1 cellular context compared by ENCODE assay signal in genomic region chr3:126475411-126476114, GRCh38.
A peak's percentile ranks its signal among the peaks of the same experiment; 100 is the strongest.
TF ChIP-seq lines count a peak whose summit lies in the region.

Gene ZXDC (minus strand): TSS chr3:126475891. CDS start chr3:126475865, 26 bp downstream.

TF ChIP-seq in HepG2, 621 proteins besides CTCF, POLR2A, EP300 and RAD21 (continued from another document and continues in another):
- TF ChIP-seq ZMYM4 (CRISPR knock-in tag; IDR thresholded peaks at IDR 0.05) (no peak; the same call in 1 of the 2 replicates), ZMYM3 (CRISPR knock-in tag; IDR thresholded peaks at IDR 0.05) (no peak), ZNF784 (CRISPR knock-in tag; IDR thresholded peaks at IDR 0.05; ENCODE audit: borderline replicate concordance) (no peak), ZNF451 (CRISPR knock-in tag; IDR thresholded peaks at IDR 0.05) (0 out of 2 replicates have a peak, but pooled peaks have one; percentile 52), E2F5 (CRISPR knock-in tag; conservative IDR thresholded peaks at IDR 0.05) (no peak), ZNF235 (CRISPR knock-in tag; IDR thresholded peaks at IDR 0.05; ENCODE audit: borderline replicate concordance) (no peak), NAIF1 (CRISPR knock-in tag; IDR thresholded peaks at IDR 0.05; ENCODE audit: borderline replicate concordance) (no peak), NR1H2 (CRISPR knock-in tag; IDR thresholded peaks at IDR 0.05; ENCODE audit: borderline replicate concordance, low read depth) (no peak), CSRNP2 (CRISPR knock-in tag; conservative IDR thresholded peaks at IDR 0.05; ENCODE audit: low read depth) (no peak), ZNF225 (CRISPR knock-in tag; IDR thresholded peaks at IDR 0.05) (no peak), ZNF75D (CRISPR knock-in tag; IDR thresholded peaks at IDR 0.05; ENCODE audit: borderline replicate concordance) (no peak), ZNF264 (CRISPR knock-in tag; IDR thresholded peaks at IDR 0.05) (no peak), ZFP82 (CRISPR knock-in tag; IDR thresholded peaks at IDR 0.05; ENCODE audit: borderline replicate concordance) (no peak), ZGPAT (CRISPR knock-in tag; IDR thresholded peaks at IDR 0.05) (no peak), ZNF782 (CRISPR knock-in tag; IDR thresholded peaks at IDR 0.05; ENCODE audit: borderline replicate concordance) (no peak), ZNF362 (CRISPR knock-in tag; IDR thresholded peaks at IDR 0.05; ENCODE audit: borderline replicate concordance) (no peak), MBNL3 (CRISPR knock-in tag; conservative IDR thresholded peaks at IDR 0.05) (no peak), ZNF7 (CRISPR knock-in tag; IDR thresholded peaks at IDR 0.05) (no peak), ZNF780A (CRISPR knock-in tag; IDR thresholded peaks at IDR 0.05) (no peak), KLF15 (CRISPR knock-in tag; IDR thresholded peaks at IDR 0.05; ENCODE audit: borderline replicate concordance) (no peak), CAMTA2 (CRISPR knock-in tag; IDR thresholded peaks at IDR 0.05; ENCODE audit: borderline replicate concordance) (no peak), HDAC2 (CRISPR knock-in tag; IDR thresholded peaks at IDR 0.05) (no peak), ZBTB42 (CRISPR knock-in tag; IDR thresholded peaks at IDR 0.05) (no peak), GFI1 (CRISPR knock-in tag; IDR thresholded peaks at IDR 0.05; ENCODE audit: borderline replicate concordance) (no peak), HMG20A (CRISPR knock-in tag; IDR thresholded peaks at IDR 0.05; ENCODE audit: borderline replicate concordance) (no peak), PBX2 (CRISPR knock-in tag; IDR thresholded peaks at IDR 0.05) (no peak), ZBTB8A (CRISPR knock-in tag; IDR thresholded peaks at IDR 0.05; ENCODE audit: borderline replicate concordance, low read depth) (no peak), TRAFD1 (CRISPR knock-in tag; IDR thresholded peaks at IDR 0.05; ENCODE audit: borderline replicate concordance) (no peak), ZNF749 (CRISPR knock-in tag; IDR thresholded peaks at IDR 0.05; ENCODE audit: borderline replicate concordance) (peak; percentile 33; the same call in 1 of the 2 replicates), ATRX (CRISPR knock-in tag; IDR thresholded peaks at IDR 0.05; ENCODE audit: borderline replicate concordance) (no peak), NONO (IDR thresholded peaks at IDR 0.05) (no peak), NONO (CRISPR knock-in tag; conservative IDR thresholded peaks at IDR 0.05) (peak; percentile 69; the same call in 1 of the 2 replicates), MEF2D (CRISPR knock-in tag; IDR thresholded peaks at IDR 0.05) (no peak), GATAD1 (CRISPR knock-in tag; IDR thresholded peaks at IDR 0.05) (peak; percentile 37; the same call in 1 of the 2 replicates), ZNF546 (CRISPR knock-in tag; conservative IDR thresholded peaks at IDR 0.05) (no peak), KAT2B (IDR thresholded peaks at IDR 0.05; ENCODE audit: borderline replicate concordance, low read depth, low read length) (no peak), ZNF737 (CRISPR knock-in tag; IDR thresholded peaks at IDR 0.05; ENCODE audit: borderline replicate concordance) (no peak), ZNF337 (CRISPR knock-in tag; IDR thresholded peaks at IDR 0.05; ENCODE audit: borderline replicate concordance, low read depth) (no peak), ZEB1 (IDR thresholded peaks at IDR 0.05; ENCODE audit: insufficient replicate concordance, low read depth) (no peak), ZNF281 (CRISPR knock-in tag; IDR thresholded peaks at IDR 0.05; ENCODE audit: borderline replicate concordance) (no peak), PHF20 (CRISPR knock-in tag; IDR thresholded peaks at IDR 0.05) (no peak), HNRNPL (IDR thresholded peaks at IDR 0.05; ENCODE audit: low read depth, low read length) (no peak), KDM5A (IDR thresholded peaks at IDR 0.05; ENCODE audit: borderline replicate concordance, low read length) (no peak), SMC3 (IDR thresholded peaks at IDR 0.05; ENCODE audit: low read length) (no peak), SYNCRIP (IDR thresholded peaks at IDR 0.05; ENCODE audit: insufficient read depth, low read depth, low read length) (no peak), ATM (IDR thresholded peaks at IDR 0.05; ENCODE audit: borderline replicate concordance) (no peak), ERF (CRISPR knock-in tag; IDR thresholded peaks at IDR 0.05) (no peak), DRAP1 (CRISPR knock-in tag; IDR thresholded peaks at IDR 0.05) (0 out of 2 replicates have a peak, but pooled peaks have one; percentile 11), HDAC6 (IDR thresholded peaks at IDR 0.05; ENCODE audit: low read depth, low read length) (no peak), NR2F1 (CRISPR knock-in tag; IDR thresholded peaks at IDR 0.05) (no peak), CCAR2 (optimal IDR thresholded peaks at IDR 0.05; ENCODE audit: low read depth, low read length) (no peak), ZNF414 (CRISPR knock-in tag; IDR thresholded peaks at IDR 0.05) (no peak), KLF16 (CRISPR knock-in tag; IDR thresholded peaks at IDR 0.05) (no peak), BRD4 (CRISPR knock-in tag; IDR thresholded peaks at IDR 0.05) (no peak), ZNF619 (CRISPR knock-in tag; IDR thresholded peaks at IDR 0.05) (no peak), SOX6 (IDR thresholded peaks at IDR 0.05) (no peak), SOX6 (CRISPR knock-in tag; IDR thresholded peaks at IDR 0.05) (no peak), TCF12 (IDR thresholded peaks at IDR 0.05) (no peak), TCF12 (CRISPR knock-in tag; IDR thresholded peaks at IDR 0.05) (no peak), GPN1 (CRISPR knock-in tag; IDR thresholded peaks at IDR 0.05; ENCODE audit: borderline replicate concordance) (no peak), ZFYVE20 (CRISPR knock-in tag; IDR thresholded peaks at IDR 0.05; ENCODE audit: borderline replicate concordance, low read depth) (no peak), AKAP8 (CRISPR knock-in tag; IDR thresholded peaks at IDR 0.05) (0 out of 2 replicates have a peak, but pooled peaks have one; percentile 5), LBX2 (CRISPR knock-in tag; IDR thresholded peaks at IDR 0.05; ENCODE audit: borderline replicate concordance) (no peak), ZNF558 (CRISPR knock-in tag; IDR thresholded peaks at IDR 0.05; ENCODE audit: borderline replicate concordance) (no peak; the same call in 1 of the 2 replicates), ZFY (CRISPR knock-in tag; IDR thresholded peaks at IDR 0.05) (peak; percentile 80)
